Comparison of ENCODE assay signal across 7 cellular contexts in the genomic region with DNA sequence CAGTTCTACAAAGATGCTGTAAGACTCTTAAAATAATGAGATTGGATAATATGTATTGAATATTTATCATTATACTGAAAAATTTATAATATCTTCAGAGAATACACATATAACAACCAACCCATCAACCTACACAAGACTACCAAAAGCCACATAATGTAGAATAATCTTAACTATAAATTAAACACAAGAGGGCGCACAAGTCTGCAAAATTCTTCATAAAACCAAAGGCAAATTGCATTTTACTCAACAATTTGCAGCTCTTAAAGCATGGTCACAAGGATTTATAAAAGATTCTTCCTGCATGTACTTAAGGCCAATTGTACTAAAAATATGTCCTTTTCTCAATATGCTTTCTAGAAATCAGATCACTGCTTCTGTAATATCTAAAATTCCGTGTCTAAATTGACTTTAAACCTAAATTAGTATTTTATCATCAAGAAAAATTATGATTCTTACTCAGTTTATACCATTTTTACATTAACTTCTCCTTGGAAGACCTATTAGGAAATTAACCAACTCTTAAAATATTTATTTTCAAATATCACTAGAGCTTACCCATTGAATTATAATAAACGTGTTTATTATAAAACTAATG.
DNase-seq lines count a peak whose midpoint lies in the region; ATAC-seq, FAIRE-seq and TF ChIP-seq lines count a peak whose summit lies in the region.

No MANE protein-coding gene starts in this region.

- no peak overlapping the region for H3K27ac ChIP-seq in pancreas

- no peaks in the 10 kb centered on the region for H3K4me1 ChIP-seq in pancreas

- H3K4me3 ChIP-seq in GM06990 (replicated peaks; ENCODE audit: low read depth, low read length), result no peak overlapping the region
- H3K4me3 ChIP-seq in NB4 (ENCODE audit: low read depth, low read length), result no peak overlapping the region
- no peak overlapping the region for H3K4me3 ChIP-seq in fibroblast of pulmonary artery (replicated peaks; ENCODE audit: low read depth, low read length)
- no peak overlapping the region for H3K4me3 ChIP-seq in pancreas

- peak; percentile 30 for TF ChIP-seq CTCF in GM06990 (IDR thresholded peaks at IDR 0.05; ENCODE audit: insufficient read depth, low read length, poor library complexity, severe bottlenecking)
- peak; percentile 13 for TF ChIP-seq CTCF in NB4 (IDR thresholded peaks at IDR 0.05; ENCODE audit: low read depth, low read length)
- TF ChIP-seq CTCF in fibroblast of pulmonary artery (IDR thresholded peaks at IDR 0.05; ENCODE audit: low read length, missing control alignments), result peak; percentile 30
- TF ChIP-seq CTCF in pancreas (IDR thresholded peaks at IDR 0.05), result peak in 2 of 4 donors; percentile 25 to 29

- H3K27me3 ChIP-seq in GM06990 (replicated peaks; ENCODE audit: control insufficient read depth, insufficient read depth, low read length) (no peaks in the 10 kb centered on the region), pancreas (no peaks in the 10 kb centered on the region)

- no peak for TF ChIP-seq POLR2A in NB4 (IDR thresholded peaks at IDR 0.05; ENCODE audit: extremely low read depth, insufficient read length)

- WGBS in pancreas, 2 donors, result 58 to 61% methylated on average over 3 of the region's 3 CpGs

- FAIRE-seq in pancreas (lab: Jason Lieb, UNC), result peak; percentile 98

- peak; percentile 74 to 84 (median 82) for ATAC-seq in pancreas

- no peaks in the 10 kb centered on the region for H3K9me3 ChIP-seq in pancreas

- no peaks in the 10 kb centered on the region for H3K36me3 ChIP-seq in GM06990 (ENCODE audit: control insufficient read depth, insufficient read depth, low read length)
- no peaks in the 10 kb centered on the region for H3K36me3 ChIP-seq in pancreas

- intact Hi-C loops in pancreas (cut with DNase I), result loop anchor here in 2 of 3 donors (10.0 kb wide), 1 partner anchor 234 kb away; no protein-coding TSS in a partner anchor

- DNase-seq in GM06990 (ENCODE audit: extremely low read depth, insufficient read length), result peak; percentile 9
- DNase-seq in NB4 (ENCODE audit: low read depth), result peak; percentile 70
- peak; percentile 62 for DNase-seq in SK-N-DZ (ENCODE audit: low spot score)
- DNase-seq in fibroblast of pulmonary artery (ENCODE audit: low read depth), result peak; percentile 82
- no peak for DNase-seq in pancreas
- no peak for DNase-seq in epidermal melanocyte (ENCODE audit: insufficient read length, low spot score)
- DNase-seq in activated effector memory CD4-positive, alpha-beta T cell treated with anti-CD3 and anti-CD28 coated beads, Interleukin-2, amount 50 U/mL, for 16 hours, result no peak

Comparison
In these comparisons a context has a peak if more than half of its experiments do, and no peak if none do; other contexts are left out.
1. DNase-seq: peak in GM06990 (single experiment), NB4 (single experiment), SK-N-DZ (single experiment) and fibroblast of pulmonary artery (single experiment); none in pancreas (0 of 6), epidermal melanocyte (single experiment) and activated effector memory CD4-positive, alpha-beta T cell treated with anti-CD3 and anti-CD28 coated beads, Interleukin-2, amount 50 U/mL, for 16 hours (single experiment).